Comparison of ENCODE assay signal across 19 cellular contexts in the genomic region with DNA sequence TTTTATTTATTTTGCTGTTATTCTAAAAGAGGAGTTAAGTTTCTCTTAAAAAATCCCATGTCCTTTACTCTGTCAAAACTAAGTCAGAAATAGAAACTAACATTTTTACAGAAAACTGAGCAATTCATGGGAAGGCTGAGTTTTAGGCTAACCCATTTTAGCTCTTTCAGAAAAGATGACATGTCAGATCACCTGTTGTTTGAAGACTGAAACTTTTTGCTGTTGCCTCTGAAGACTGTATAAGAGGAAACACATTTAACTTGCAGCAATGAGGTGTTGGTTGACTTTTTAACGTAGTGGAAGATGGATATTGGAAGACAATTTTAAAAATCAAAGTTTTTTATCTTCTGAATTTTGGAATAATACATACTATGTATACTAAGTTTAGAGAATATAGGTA.
DNase-seq lines count a peak whose midpoint lies in the region; ATAC-seq and TF ChIP-seq lines count a peak whose summit lies in the region.
"Had no signal": no experiment of that assay in that cellular context is flagged by ENCODE, and none has a peak within 500 bp of the region (broad histone marks: within the 10 kb centered on the region; RNA-seq: fewer than 3 reads in every experiment).

No MANE protein-coding gene starts in this region.

- peaks cover 0 to 8% (median 2%) of the 10 kb centered on the region in 4 donors for H3K36me3 ChIP-seq in stomach
- H3K36me3 ChIP-seq: adrenal gland, HAP-1 had no signal

- H3K4me1 ChIP-seq in stomach: no peaks in the 10 kb centered on the region
- H3K4me1 ChIP-seq: adrenal gland, HAP-1 had no signal

- in situ Hi-C loops in GM13977 (cut with MboI; ENCODE audit: low pct_unique_long_range_greater_than_20kb, low sequenced_read_pairs, unreplicated experiment): no loop called here

- H3K4me3 ChIP-seq in stomach: no peak overlapping the region
- H3K4me3 ChIP-seq: adrenal gland, HAP-1 had no signal

- no peak for TF ChIP-seq EP300 in stomach (IDR thresholded peaks at IDR 0.05)

- WGBS in stomach, 5 donors: 77 to 96% (median 88%) methylated on average over 1 of the region's 1 CpG

- H3K27ac ChIP-seq in stomach: no peak overlapping the region
- H3K27ac ChIP-seq: adrenal gland had no signal

- intact Hi-C loops in stomach (cut with DNase I; ENCODE audit: low total_unique reads): no loop called here

- no peak for TF ChIP-seq CTCF in GM13977 (IDR thresholded peaks at IDR 0.05; ENCODE audit: extremely low read depth, insufficient read depth, missing control alignments)
- TF ChIP-seq CTCF in stomach (IDR thresholded peaks at IDR 0.05): no peak

- no peak for TF ChIP-seq POLR2A in stomach (IDR thresholded peaks at IDR 0.05)

- DNase-seq in GM13977 (ENCODE audit: low spot score) (peak; percentile 18), stomach (no peak), NCI-H2029 treated with DMSO at 0.1 percent for 48 hours (lab: John Stamatoyannopoulos, UW) (no peak), germinal center (ENCODE audit: low spot score) (no peak), COLO668 (lab: John Stamatoyannopoulos, UW; ENCODE audit: unreplicated experiment) (no peak)
- DNase-seq: ACHN; activated effector memory CD4-positive, alpha-beta T cell treated with Interleukin-2 at 50 U/mL for 16 hours; adrenal gland; CD4-positive, CD25-positive, alpha-beta regulatory T cell; cerebellar nuclear complex; DMS79 treated with DMSO at 0.1 percent for 48 hours; hypothalamus; NCI-H1694; SHP77 treated with DMSO at 0.1 percent for 48 hours; T-helper 2 cell had no signal

- no peaks in the 10 kb centered on the region for H3K27me3 ChIP-seq in stomach
- H3K27me3 ChIP-seq: adrenal gland had no signal

- ATAC-seq in GM19372 (IDR thresholded peaks at IDR 0.05; ENCODE audit: low read depth, unreplicated experiment) (peak; percentile 65), HG02588 (IDR thresholded peaks at IDR 0.05; ENCODE audit: unreplicated experiment) (peak; percentile 64), HG03196 (IDR thresholded peaks at IDR 0.05; ENCODE audit: unreplicated experiment) (peak; percentile 78)

- H3K9me3 ChIP-seq in stomach: no peaks in the 10 kb centered on the region
- H3K9me3 ChIP-seq: HAP-1 had no signal
